In genomic region chr3:120673116-120673515, GRCh38 we compare ENCODE assay signal across 15 cellular contexts.
"Had no signal": no experiment of that assay in that cellular context is flagged by ENCODE, and none has a peak within 500 bp of the region (broad histone marks: within the 10 kb centered on the region; RNA-seq: fewer than 3 reads in every experiment).

No MANE protein-coding gene starts in this region.

- H3K27me3 Mint-ChIP-seq: activated naive CD4-positive, alpha-beta T cell treated with anti-CD3 and anti-CD28 coated beads, Interleukin-2, amount 50 U/mL, for 24 hours; memory B cell had no signal

- H3K9me3 ChIP-seq: esophagus squamous epithelium, uterus had no signal

- H3K36me3 Mint-ChIP-seq: immature natural killer cell had no signal

- H3K27me3 ChIP-seq: dorsolateral prefrontal cortex, uterus had no signal

- DNase-seq: activated effector memory CD4-positive, alpha-beta T cell treated with Interleukin-2 at 50 U/mL for 16 hours; activated T-cell treated with anti-CD3 and anti-CD28 coated beads, Interleukin-2, amount 50 U/mL, for 24 hours; esophagus squamous epithelium; foreskin fibroblast; immature natural killer cell; left colon; nephron progenitor cell; stimulated activated CD4-positive, alpha-beta T cell treated with anti-CD3 and anti-CD28 coated beads, Interleukin-2, amount 100 ng/mL, for 48 hours; stimulated activated naive CD4-positive, alpha-beta T cell treated with Interleukin-2 at 50 U/mL for 16 hours; uterus had no signal

- H3K4me3 Mint-ChIP-seq: activated naive CD4-positive, alpha-beta T cell treated with anti-CD3 and anti-CD28 coated beads, Interleukin-2, amount 50 U/mL, for 24 hours; activated T-cell treated with anti-CD3 and anti-CD28 coated beads, Interleukin-2, amount 50 U/mL, for 24 hours; immature natural killer cell; memory B cell; nephron progenitor cell; T-helper 2 cell treated with Interferon-gamma antibody and Interleukin-4, amounts not matched to agents 5 μg/mL and 100 μg/mL, for 36 hours had no signal

- H3K36me3 ChIP-seq: esophagus squamous epithelium, uterus had no signal

- H3K4me1 ChIP-seq: uterus had no signal

- H3K4me3 ChIP-seq: dorsolateral prefrontal cortex, esophagus squamous epithelium, uterus had no signal

- H3K27ac ChIP-seq: esophagus squamous epithelium, uterus had no signal

- H3K9me3 Mint-ChIP-seq: T-helper 2 cell treated with Interferon-gamma antibody and Interleukin-4, amounts not matched to agents 5 μg/mL and 100 μg/mL, for 36 hours had no signal

- H3K27ac Mint-ChIP-seq: activated naive CD4-positive, alpha-beta T cell treated with anti-CD3 and anti-CD28 coated beads, Interleukin-2, amount 50 U/mL, for 24 hours; activated T-cell treated with anti-CD3 and anti-CD28 coated beads, Interleukin-2, amount 50 U/mL, for 24 hours; immature natural killer cell; memory B cell; nephron progenitor cell; T-helper 2 cell treated with Interferon-gamma antibody and Interleukin-4, amounts not matched to agents 5 μg/mL and 100 μg/mL, for 36 hours had no signal

- H3K4me1 Mint-ChIP-seq: activated naive CD4-positive, alpha-beta T cell treated with anti-CD3 and anti-CD28 coated beads, Interleukin-2, amount 50 U/mL, for 24 hours; immature natural killer cell had no signal

- ATAC-seq: activated CD4-positive, CD25-positive, alpha-beta regulatory T cell treated with anti-CD3 and anti-CD28 coated beads, Interleukin-2, amount 50 U/mL, for 24 hours; left colon had no signal
